In the genomic region with DNA sequence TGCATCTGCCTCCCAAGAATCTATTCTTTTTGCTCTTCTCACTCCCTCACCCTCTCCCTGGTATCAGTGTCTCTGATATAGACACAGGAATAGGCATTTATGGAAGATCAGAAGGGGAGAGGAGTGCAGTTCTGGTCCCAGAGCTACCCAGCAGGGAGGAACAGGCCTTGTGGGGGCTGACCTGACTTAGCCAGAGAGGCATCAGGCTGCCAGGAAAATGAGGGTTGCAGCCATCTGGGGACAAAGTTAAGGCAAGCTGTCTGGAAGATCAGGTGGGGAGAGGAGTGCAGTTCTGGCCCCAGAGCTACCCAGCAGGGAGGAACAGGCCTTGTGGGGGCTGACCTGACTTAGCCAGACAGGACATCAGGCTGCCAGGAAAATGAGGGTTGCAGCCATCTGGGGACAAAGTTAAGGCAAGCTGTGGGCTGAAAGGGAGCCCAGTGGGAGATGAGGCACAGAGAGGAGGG, we compare ENCODE assay signal across 16 cellular contexts.
DNase-seq lines count a peak whose midpoint lies in the region; ATAC-seq, FAIRE-seq and TF ChIP-seq lines count a peak whose summit lies in the region.
"Had no signal": no experiment of that assay in that cellular context is flagged by ENCODE, and none has a peak within 500 bp of the region (broad histone marks: within the 10 kb centered on the region; RNA-seq: fewer than 3 reads in every experiment).

No MANE protein-coding gene starts in this region.

- no peaks in the 10 kb centered on the region for H3K36me3 Mint-ChIP-seq in activated naive CD8-positive, alpha-beta T cell treated with anti-CD3 and anti-CD28 coated beads, Interleukin-2, amount 50 U/mL, for 24 hours (ENCODE audit: low read depth)
- no peaks in the 10 kb centered on the region for H3K36me3 Mint-ChIP-seq in neural crest cell (ENCODE audit: low read depth)

- no peaks in the 10 kb centered on the region for H3K79me2 ChIP-seq in ACC112 (ENCODE audit: control insufficient read depth, insufficient read depth, low read length, unreplicated experiment)

- no peak for ATAC-seq in activated naive CD8-positive, alpha-beta T cell treated with anti-CD3 and anti-CD28 coated beads, Interleukin-2, amount 50 U/mL, for 24 hours
- ATAC-seq in GM21447 (IDR thresholded peaks at IDR 0.05; ENCODE audit: unreplicated experiment) (no peak), GM18873 (IDR thresholded peaks at IDR 0.05; ENCODE audit: low FRiP score, unreplicated experiment) (no peak)
- ATAC-seq: HCT116, T-helper 17 cell had no signal

- TF ChIP-seq CTCF in neural crest cell (conservative IDR thresholded peaks at IDR 0.05) = no peak

- peaks cover 49% of the 10 kb centered on the region for H3K4me1 ChIP-seq in ACC112 (ENCODE audit: control insufficient read depth, insufficient read depth, low read length, unreplicated experiment)

- no peak for TF ChIP-seq POLR2A in GM12892 (IDR thresholded peaks at IDR 0.05; ENCODE audit: low read depth, low read length)

- FAIRE-seq in GM12892 (lab: Jason Lieb, UNC) = peak; percentile 42

- H2AFZ ChIP-seq in ACC112 (ENCODE audit: low read length, unreplicated experiment) = peak overlapping the region; percentile 3

- H3K27me3 Mint-ChIP-seq in activated naive CD8-positive, alpha-beta T cell treated with anti-CD3 and anti-CD28 coated beads, Interleukin-2, amount 50 U/mL, for 24 hours = no peaks in the 10 kb centered on the region
- H3K27me3 Mint-ChIP-seq in neural crest cell (ENCODE audit: low read depth) = no peaks in the 10 kb centered on the region

- no peak overlapping the region for H3K4me3 ChIP-seq in ACC112 (ENCODE audit: low read depth, low read length)

- H3K27ac ChIP-seq in ACC112 (ENCODE audit: low read depth, low read length) = no peak overlapping the region

- no peaks in the 10 kb centered on the region for H3K27me3 ChIP-seq in ACC112 (ENCODE audit: insufficient read depth, low read length)

- H3K27ac Mint-ChIP-seq in activated naive CD8-positive, alpha-beta T cell treated with anti-CD3 and anti-CD28 coated beads, Interleukin-2, amount 50 U/mL, for 24 hours = peak overlapping the region; percentile 15
- peak overlapping the region; percentile 7 for H3K27ac Mint-ChIP-seq in neural crest cell (ENCODE audit: unreplicated experiment)
- H3K27ac Mint-ChIP-seq: T-helper 17 cell had no signal

- peaks cover 6% of the 10 kb centered on the region for H3K4me1 Mint-ChIP-seq in activated naive CD8-positive, alpha-beta T cell treated with anti-CD3 and anti-CD28 coated beads, Interleukin-2, amount 50 U/mL, for 24 hours
- H3K4me1 Mint-ChIP-seq in neural crest cell = peaks cover 34% of the 10 kb centered on the region

- no peaks in the 10 kb centered on the region for H3K9me3 Mint-ChIP-seq in activated naive CD8-positive, alpha-beta T cell treated with anti-CD3 and anti-CD28 coated beads, Interleukin-2, amount 50 U/mL, for 24 hours
- H3K9me3 Mint-ChIP-seq in neural crest cell = no peaks in the 10 kb centered on the region

- DNase-seq in GM12892 (ENCODE audit: insufficient read length) = no peak
- no peak for DNase-seq in activated naive CD8-positive, alpha-beta T cell treated with anti-CD3 and anti-CD28 coated beads, Interleukin-2, amount 50 U/mL, for 24 hours
- no peak for DNase-seq in neural crest cell (ENCODE audit: low read depth, low spot score)
- no peak for DNase-seq in NCI-H2081 treated with DMSO at 0.1 percent for 48 hours (lab: John Stamatoyannopoulos, UW)
- DNase-seq in NCI-H1436 (lab: John Stamatoyannopoulos, UW) = no peak
- DNase-seq: activated CD4-positive, alpha-beta T cell treated with anti-CD3 and anti-CD28 coated beads for 1 hour; activated gamma-delta T cell; Calu3; midbrain; NCI-H1417 treated with DMSO at 0.1 percent for 48 hours; Right ventricle myocardium superior; T-helper 17 cell had no signal

- H3K4me3 Mint-ChIP-seq in activated naive CD8-positive, alpha-beta T cell treated with anti-CD3 and anti-CD28 coated beads, Interleukin-2, amount 50 U/mL, for 24 hours = no peak overlapping the region
- H3K4me3 Mint-ChIP-seq in neural crest cell = no peak overlapping the region
- H3K4me3 Mint-ChIP-seq: T-helper 17 cell had no signal

- no peaks in the 10 kb centered on the region for H3K36me3 ChIP-seq in ACC112 (ENCODE audit: insufficient read depth, low read length)
